11 cellular contexts compared by ENCODE assay signal in genomic region chr9:136079211-136079915, GRCh38. TPM values are rescaled to one million over a fixed set of nuclear protein-coding genes. Genes with fewer than 3 reads are reported as not detected.
A peak's percentile ranks its signal among the peaks of the same experiment; 100 is the strongest.
DNase-seq lines count a peak whose midpoint lies in the region; ATAC-seq and TF ChIP-seq lines count a peak whose summit lies in the region.
"Had no signal": no experiment of that assay in that cellular context is flagged by ENCODE, and none has a peak within 500 bp of the region (broad histone marks: within the 10 kb centered on the region; RNA-seq: fewer than 3 reads in every experiment).

No MANE protein-coding gene starts in this region.

- WGBS in aorta, 2 donors = 35 to 42% methylated on average over 16 of the region's 16 CpGs

- ATAC-seq in Right ventricle myocardium inferior = no peak
- ATAC-seq in aorta (ENCODE audit: low FRiP score) = peak; percentile 3

- intact Hi-C loops in Right ventricle myocardium inferior (cut with DNase I) = no loop called here
- intact Hi-C loops in aorta (cut with DNase I) = no loop called here

- no peaks in the 10 kb centered on the region for H3K9me3 ChIP-seq in right atrium auricular region
- no peaks in the 10 kb centered on the region for H3K9me3 ChIP-seq in muscle layer of colon (ENCODE audit: low read length)
- no peaks in the 10 kb centered on the region for H3K9me3 ChIP-seq in aorta (ENCODE audit: control insufficient read depth, low read length)

- H3K27me3 ChIP-seq in right atrium auricular region (no peaks in the 10 kb centered on the region), muscle layer of colon (ENCODE audit: control insufficient read depth in 1 of 2, insufficient read depth in 2 of 2, low read length in 2 of 2) (no peaks in the 10 kb centered on the region), aorta (ENCODE audit: control insufficient read depth in 1 of 2, insufficient read depth in 2 of 2, low read length in 1 of 2) (no peaks in the 10 kb centered on the region)

- DNase-seq in Right ventricle myocardium inferior (ENCODE audit: missing footprints) = peak; percentile 62
- no peak for DNase-seq in right atrium auricular region (ENCODE audit: low spot score)
- no peak for DNase-seq in coronary artery (ENCODE audit: low spot score)
- DNase-seq in aorta = peak in 1 of 2 donors; percentile 44
- no peak for DNase-seq in OCI-M2 (lab: John Stamatoyannopoulos, UW; ENCODE audit: unreplicated experiment)
- no peak for DNase-seq in inferior parietal cortex (ENCODE audit: extremely low spot score)
- no peak for DNase-seq in amniotic stem cell (lab: John Stamatoyannopoulos, UW)
- DNase-seq: activated CD4-positive, CD25-positive, alpha-beta regulatory T cell treated with anti-CD3 and anti-CD28 coated beads, Interleukin-2, amount 50 U/mL, for 72 hours; effector memory CD4-positive, alpha-beta T cell; SHP77 had no signal

- peaks cover 4% of the 10 kb centered on the region for H3K36me3 ChIP-seq in right atrium auricular region
- peaks cover 3% of the 10 kb centered on the region for H3K36me3 ChIP-seq in muscle layer of colon (ENCODE audit: insufficient read depth, low read length)
- H3K36me3 ChIP-seq in aorta (ENCODE audit: control insufficient read depth in 1 of 2, insufficient read depth in 2 of 2, low read length in 1 of 2) = no peaks in the 10 kb centered on the region

- H3K27ac ChIP-seq in right atrium auricular region (peak overlapping the region in 1 of 2 donors; percentile 26), coronary artery (peak overlapping the region; percentile 36 to 70), muscle layer of colon (ENCODE audit: low read depth, low read length) (peak overlapping the region; percentile 59), aorta (ENCODE audit: low read depth in 1 of 2, low read length in 2 of 2) (peak overlapping the region in 1 of 2 donors; percentile 6)

- TF ChIP-seq CTCF in right atrium auricular region (IDR thresholded peaks at IDR 0.05) (no peak), coronary artery (IDR thresholded peaks at IDR 0.05) (no peak)

- H3K4me1 ChIP-seq in right atrium auricular region (peaks cover 0 to 41% of the 10 kb centered on the region in 2 donors), muscle layer of colon (ENCODE audit: insufficient read depth, low read length) (peaks cover 75% of the 10 kb centered on the region), aorta (ENCODE audit: control insufficient read depth in 1 of 2, insufficient read depth in 2 of 2, low read length in 2 of 2) (no peaks in the 10 kb centered on the region)

- no peak overlapping the region for H3K9ac ChIP-seq in muscle layer of colon (ENCODE audit: low read length)

- no peak overlapping the region for H3K4me3 ChIP-seq in right atrium auricular region
- H3K4me3 ChIP-seq in coronary artery = peak overlapping the region; percentile 22
- H3K4me3 ChIP-seq in muscle layer of colon (ENCODE audit: low read depth in 1 of 2, low read length in 2 of 2) = no peak overlapping the region
- H3K4me3 ChIP-seq in aorta (ENCODE audit: low read length in 2 of 2) = no peak overlapping the region

RNA-seq across cellular contexts. Expression of gene NACC2, which starts 15.7 kb away (rescaled TPM):
- 37.0 TPM for total RNA-seq in Right ventricle myocardium inferior
- 10 to 100 TPM; 49.1 to 55.5 TPM for total RNA-seq in right atrium auricular region
- total RNA-seq in aorta = 10 to 100 TPM; 51.3 to 61.0 TPM
- 10 to 100 TPM; 10.5 to 11.7 TPM for polyA plus RNA-seq in aorta

RNA-seq across cellular contexts. Expression of gene TMEM250, which starts 39.3 kb away (rescaled TPM):
- 18.7 TPM for total RNA-seq in Right ventricle myocardium inferior
- 10 to 100 TPM; 20.3 to 29.3 TPM for total RNA-seq in right atrium auricular region
- total RNA-seq in aorta = 10 to 100 TPM; 22.0 to 25.1 TPM
- 10 to 100 TPM; 14.9 to 19.0 TPM for polyA plus RNA-seq in aorta
